ENCODE assay signal across 26 cellular contexts in genomic region chr5:44632344-44632743, GRCh38.
"Had no signal": no experiment of that assay in that cellular context is flagged by ENCODE, and none has a peak within 500 bp of the region (broad histone marks: within the 10 kb centered on the region; RNA-seq: fewer than 3 reads in every experiment).

No MANE protein-coding gene starts in this region.

- ATAC-seq: left colon; left lung; lower lobe of right lung; naive thymus-derived CD8-positive, alpha-beta T cell; right lobe of liver; stimulated activated naive B cell treated with anti-CD40 and anti-IgM and Interleukin-4, amounts not matched to agents 10 μg/mL and 1 μg/mL and 100 μg/mL, for 72 hours; stimulated activated naive CD8-positive, alpha-beta T cell treated with anti-CD3 and anti-CD28 coated beads, Interleukin-15, Interleukin-2, amounts not matched to agents 100 U/mL and 50 U/mL, for 24 hours; upper lobe of right lung had no signal

- DNase-seq: hypothalamus; immature natural killer cell; kidney; left colon; left lung; lower lobe of right lung; mammary epithelial cell; mesenchymal stem cell; naive thymus-derived CD8-positive, alpha-beta T cell; ovary; right lobe of liver; stimulated activated CD4-positive, alpha-beta T cell treated with anti-CD3 and anti-CD28 coated beads, Interleukin-12 subunit alpha, Interleukin-12 subunit beta, amount 100 ng/mL, for 4 hours; stimulated activated CD4-positive, alpha-beta T cell treated with anti-CD3 and anti-CD28 coated beads, Interleukin-15, amount 100 ng/mL, for 24 hours; stimulated activated CD4-positive, alpha-beta T cell treated with anti-CD3 and anti-CD28 coated beads, Interleukin-2, amount 100 ng/mL, for 24 hours; stimulated activated CD4-positive, alpha-beta T cell treated with anti-CD3 and anti-CD28 coated beads, Interleukin-4, amount 100 ng/mL, for 1 hour; stimulated activated naive B cell treated with anti-CD40 and anti-IgM and Interleukin-4, amounts not matched to agents 10 μg/mL and 1 μg/mL and 100 μg/mL, for 72 hours; stimulated activated naive CD8-positive, alpha-beta T cell treated with anti-CD3 and anti-CD28 coated beads, Interleukin-15, Interleukin-2, amounts not matched to agents 100 U/mL and 50 U/mL, for 24 hours; stomach; tibial artery; trophoblast cell; upper lobe of right lung had no signal

- H3K9me3 ChIP-seq: left lung, lower lobe of right lung, ovary, right atrium auricular region, right lobe of liver, stomach, suprapubic skin, thoracic aorta, tibial artery, upper lobe of right lung had no signal

- H3K27ac ChIP-seq: left lung, lower lobe of right lung, neural progenitor cell, ovary, right atrium auricular region, right lobe of liver, skin epidermis, stomach, suprapubic skin, thoracic aorta, tibial artery, upper lobe of right lung had no signal

- H3K4me3 ChIP-seq: left lung, lower lobe of right lung, neural progenitor cell, ovary, right atrium auricular region, right lobe of liver, skin epidermis, stomach, suprapubic skin, thoracic aorta, tibial artery, upper lobe of right lung had no signal

- H3K36me3 ChIP-seq: left lung, lower lobe of right lung, neural progenitor cell, ovary, right atrium auricular region, right lobe of liver, stomach, suprapubic skin, thoracic aorta, tibial artery, upper lobe of right lung had no signal

- H3K9ac ChIP-seq: neural progenitor cell had no signal
